Comparison of ENCODE assay signal across 3 cellular contexts in the genomic region with DNA sequence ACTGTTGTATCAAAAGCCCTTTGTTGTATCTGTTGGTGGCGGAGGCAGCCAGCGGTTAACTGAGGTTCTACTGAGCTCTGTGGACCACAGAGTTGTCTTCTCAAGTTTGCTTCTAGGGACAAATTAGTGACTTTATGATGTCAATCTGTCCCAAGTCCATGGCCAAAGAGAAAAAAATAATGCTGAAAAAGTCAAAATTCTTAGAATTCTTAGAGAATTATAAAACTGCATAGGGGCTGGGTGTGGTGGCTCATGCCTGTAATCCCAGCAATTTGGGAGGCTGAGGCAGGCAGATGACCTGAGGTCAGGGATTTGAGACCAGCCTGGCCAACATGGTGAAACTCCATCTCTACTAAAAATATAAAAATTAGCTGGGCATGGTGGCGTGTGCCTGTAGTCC. TPM values are rescaled to one million over a fixed set of nuclear protein-coding genes. Genes with fewer than 3 reads are reported as not detected.
"Had no signal": no experiment of that assay in that cellular context is flagged by ENCODE, and none has a peak within 500 bp of the region (broad histone marks: within the 10 kb centered on the region; RNA-seq: fewer than 3 reads in every experiment).

No MANE protein-coding gene starts in this region.

RNA-seq across cellular contexts. Expression of a gene that starts 29.1 kb away (rescaled TPM):
- polyA plus RNA-seq: stomach, thymus, urinary bladder had no signal
